8 cellular contexts compared by ENCODE assay signal in genomic region chr6:109059591-109060021, GRCh38. TPM values are rescaled to one million over a fixed set of nuclear protein-coding genes. Genes with fewer than 3 reads are reported as not detected.
DNase-seq lines count a peak whose midpoint lies in the region; ATAC-seq and TF ChIP-seq lines count a peak whose summit lies in the region.

No MANE protein-coding gene starts in this region.

- ATAC-seq in psoas muscle (peak in 3 of 4 donors; percentile 42 to 54 (median 47)), GM19463 (IDR thresholded peaks at IDR 0.05; ENCODE audit: unreplicated experiment) (no peak)

- H3K27me3 ChIP-seq in dorsolateral prefrontal cortex (no peaks in the 10 kb centered on the region), psoas muscle (ENCODE audit: insufficient read depth in 3 of 3, low read length in 2 of 3) (no peaks in the 10 kb centered on the region)

- no peaks in the 10 kb centered on the region for H3K9me3 ChIP-seq in psoas muscle

- peaks cover 0 to 3% of the 10 kb centered on the region in 2 donors for H3K36me3 ChIP-seq in psoas muscle (ENCODE audit: insufficient read depth in 1 of 2, low read depth in 1 of 2)

- no peak for TF ChIP-seq CTCF in GM12865 (IDR thresholded peaks at IDR 0.05; ENCODE audit: insufficient read depth, low read depth, low read length, missing control alignments)
- peak in 49 of 56 donors; percentile 7 to 53 (median 36) for TF ChIP-seq CTCF in dorsolateral prefrontal cortex (IDR thresholded peaks at IDR 0.05 in 54 of 56, conservative IDR thresholded peaks at IDR 0.05 in 2 of 56; ENCODE audit: low read depth in 1 of 56, partially characterized antibody in 56 of 56)
- TF ChIP-seq CTCF in psoas muscle (IDR thresholded peaks at IDR 0.05) = peak; percentile 38

- H3K4me1 ChIP-seq in psoas muscle = peaks cover 62% of the 10 kb centered on the region

- intact Hi-C loops in dorsolateral prefrontal cortex (cut with DNase I) = loop anchor here in 1 of 2 donors (10.0 kb wide), 1 partner anchor 55 kb away; no protein-coding TSS in a partner anchor
- intact Hi-C loops in psoas muscle (cut with DNase I) = loop anchor here (5.0 kb wide), 2 partner anchors 47 to 52 kb away; no protein-coding TSS in a partner anchor

- WGBS in psoas muscle, 3 donors = 34 to 37% (median 35%) methylated on average over 4 of the region's 4 CpGs

- no peak overlapping the region for H3K4me3 ChIP-seq in GM12865 (ENCODE audit: low read depth, low read length)
- peak overlapping the region in 8 of 59 donors; percentile 2 to 33 (median 6) for H3K4me3 ChIP-seq in dorsolateral prefrontal cortex
- peak overlapping the region; percentile 41 for H3K4me3 ChIP-seq in psoas muscle

- peak overlapping the region in 26 of 59 donors; percentile 1 to 59 (median 32) for H3K27ac ChIP-seq in dorsolateral prefrontal cortex
- peak overlapping the region; percentile 77 for H3K27ac ChIP-seq in psoas muscle

- DNase-seq in GM12865 (ENCODE audit: low read depth) (peak; percentile 29), MV-4-11 (lab: John Stamatoyannopoulos, UW) (peak; percentile 60), dorsolateral prefrontal cortex (no peak), psoas muscle (no peak), GOT3 (lab: John Stamatoyannopoulos, UW) (no peak), NCI-H2196 (lab: John Stamatoyannopoulos, UW; ENCODE audit: unreplicated experiment) (no peak), NCI-H2107 (lab: John Stamatoyannopoulos, UW) (no peak)

RNA-seq across cellular contexts. Expression of gene SESN1, which starts 35.0 kb away (rescaled TPM):
- total RNA-seq in dorsolateral prefrontal cortex (100 to 1,000 TPM in 2 of 120 experiments, 10 to 100 TPM in 118; 42.2 to 110 (median 71.4) TPM), psoas muscle (100 to 1,000 TPM in 2 of 4 donors, 10 to 100 TPM in 2; 44.4 to 113 (median 95.5) TPM)
- polyA plus RNA-seq in psoas muscle = 100 to 1,000 TPM in 2 of 3 donors, 10 to 100 TPM in 1; 15.1 to 176 (median 101) TPM

RNA-seq across cellular contexts. Expression of gene CEP57L1, which starts 35.7 kb away (rescaled TPM):
- total RNA-seq in dorsolateral prefrontal cortex (10 to 100 TPM; 14.7 to 38.7 (median 24.8) TPM), psoas muscle (1 to 10 TPM; 6.4 to 8.6 (median 6.5) TPM)
- polyA plus RNA-seq in psoas muscle = 10 to 100 TPM in 1 of 3 donors, 1 to 10 TPM in 2; 5.1 to 20.7 (median 6.0) TPM

Comparison
In these comparisons a context has a peak if more than half of its experiments do, and no peak if none do; other contexts are left out.
1. DNase-seq: peak in GM12865 (single experiment) and MV-4-11 (single experiment); none in dorsolateral prefrontal cortex (0 of 10), psoas muscle (0 of 2), GOT3 (single experiment), NCI-H2196 (single experiment) and NCI-H2107 (single experiment).